13 cellular contexts compared by ENCODE assay signal in genomic region chr11:43557553-43558031, GRCh38.
DNase-seq lines count a peak whose midpoint lies in the region; ATAC-seq and TF ChIP-seq lines count a peak whose summit lies in the region.
"Had no signal": no experiment of that assay in that cellular context is flagged by ENCODE, and none has a peak within 500 bp of the region (broad histone marks: within the 10 kb centered on the region; RNA-seq: fewer than 3 reads in every experiment).

No MANE protein-coding gene starts in this region.

- CTCF ChIA-PET in CD8-positive, alpha-beta T cell (lab: Charles Lee), result interaction anchor here (1.1 kb wide), 2 partner anchors 53 to 294 kb away, joined by 3 read pairs; no protein-coding TSS in a partner anchor

- H3K27me3 Mint-ChIP-seq in chondrocyte (ENCODE audit: low read depth), result peaks cover 77% of the 10 kb centered on the region
- peaks cover 65% of the 10 kb centered on the region for H3K27me3 Mint-ChIP-seq in CD8-positive, alpha-beta T cell (ENCODE audit: low read depth)

- H3K27me3 ChIP-seq in mesendoderm (ENCODE audit: insufficient read depth, low read length, poor library complexity), result peaks cover 8% of the 10 kb centered on the region
- H3K27me3 ChIP-seq in CD8-positive, alpha-beta T cell (ENCODE audit: insufficient read depth, low read length), result peaks cover 21% of the 10 kb centered on the region
- no peaks in the 10 kb centered on the region for H3K27me3 ChIP-seq in WERI-Rb-1 (ENCODE audit: insufficient read depth, low read depth, severe bottlenecking)

- peaks cover 6% of the 10 kb centered on the region for H3K4me1 ChIP-seq in mesendoderm (ENCODE audit: control insufficient read depth, low read depth, low read length)
- H3K4me1 ChIP-seq in CD8-positive, alpha-beta T cell (ENCODE audit: insufficient read depth, low read length), result no peaks in the 10 kb centered on the region

- no peak overlapping the region for H2BK120ac ChIP-seq in mesendoderm (ENCODE audit: low read depth, low read length)

- H3K4ac ChIP-seq in mesendoderm (ENCODE audit: low read depth, low read length), result no peak overlapping the region

- H3K79me1 ChIP-seq in mesendoderm (ENCODE audit: low read length), result no peaks in the 10 kb centered on the region

- H3K4me3 ChIP-seq in mesendoderm (ENCODE audit: low read length), result no peak overlapping the region
- H3K4me3 ChIP-seq in CD8-positive, alpha-beta T cell (ENCODE audit: low read depth, low read length), result no peak overlapping the region
- no peak overlapping the region for H3K4me3 ChIP-seq in WERI-Rb-1 (ENCODE audit: low read depth, low read length)
- H3K4me3 ChIP-seq: lung, spleen had no signal

- H2AK5ac ChIP-seq in mesendoderm (ENCODE audit: low read length), result no peak overlapping the region

- ATAC-seq in HG02642 (IDR thresholded peaks at IDR 0.05; ENCODE audit: poor library complexity, unreplicated experiment), result no peak
- no peak for ATAC-seq in CD8-positive, alpha-beta T cell
- ATAC-seq: activated T-cell treated with anti-CD3 and anti-CD28 coated beads, Interleukin-2, amount 50 U/mL, for 72 hours had no signal

- no peak overlapping the region for H3K23ac ChIP-seq in mesendoderm (ENCODE audit: low read length)

- H3K36me3 ChIP-seq in mesendoderm (ENCODE audit: control insufficient read depth, insufficient read depth, low read length) (no peaks in the 10 kb centered on the region), WERI-Rb-1 (no peaks in the 10 kb centered on the region)
- H3K36me3 ChIP-seq in CD8-positive, alpha-beta T cell (ENCODE audit: insufficient read depth, low read length), result no peaks in the 10 kb centered on the region
- H3K36me3 ChIP-seq: spleen had no signal

- no peak overlapping the region for H3K27ac ChIP-seq in C4-2B
- no peak overlapping the region for H3K27ac ChIP-seq in mesendoderm (ENCODE audit: low read depth, low read length)
- no peak overlapping the region for H3K27ac ChIP-seq in CD8-positive, alpha-beta T cell (ENCODE audit: low read depth, low read length)
- no peak overlapping the region for H3K27ac ChIP-seq in WERI-Rb-1
- H3K27ac ChIP-seq: spleen had no signal

- POLR2A ChIA-PET in CD8-positive, alpha-beta T cell (lab: Charles Lee), result no interaction called here

- H3K27ac Mint-ChIP-seq in chondrocyte (ENCODE audit: unreplicated experiment), result no peak overlapping the region
- no peak overlapping the region for H3K27ac Mint-ChIP-seq in CD8-positive, alpha-beta T cell
- H3K27ac Mint-ChIP-seq: activated T-cell treated with anti-CD3 and anti-CD28 coated beads, Interleukin-2, amount 50 U/mL, for 72 hours had no signal

- intact Hi-C loops in CD8-positive, alpha-beta T cell (cut with DNase I, micrococcal nuclease), result no loop called here

- no peak overlapping the region for H3K4me3 Mint-ChIP-seq in chondrocyte (ENCODE audit: unreplicated experiment)
- H3K4me3 Mint-ChIP-seq in CD8-positive, alpha-beta T cell, result no peak overlapping the region
- H3K4me3 Mint-ChIP-seq: activated T-cell treated with anti-CD3 and anti-CD28 coated beads, Interleukin-2, amount 50 U/mL, for 72 hours had no signal

- H3K36me3 Mint-ChIP-seq in chondrocyte (ENCODE audit: low read depth), result no peaks in the 10 kb centered on the region
- no peaks in the 10 kb centered on the region for H3K36me3 Mint-ChIP-seq in CD8-positive, alpha-beta T cell

- DNase-seq in MV-4-11 (lab: John Stamatoyannopoulos, UW), result peak; percentile 6
- no peak for DNase-seq in chondrocyte (ENCODE audit: low spot score)
- peak; percentile 68 for DNase-seq in mesendoderm
- DNase-seq in CD8-positive, alpha-beta T cell, result no peak
- DNase-seq in NCI-H510A (lab: John Stamatoyannopoulos, UW), result no peak
- no peak for DNase-seq in WERI-Rb-1
- DNase-seq: activated T-cell treated with anti-CD3 and anti-CD28 coated beads, Interleukin-2, amount 50 U/mL, for 72 hours; effector CD4-positive, alpha-beta T cell; NCI-H524; spleen had no signal

- no peaks in the 10 kb centered on the region for H3K9me3 Mint-ChIP-seq in chondrocyte (ENCODE audit: low read depth)
- no peaks in the 10 kb centered on the region for H3K9me3 Mint-ChIP-seq in CD8-positive, alpha-beta T cell
- H3K9me3 Mint-ChIP-seq: activated T-cell treated with anti-CD3 and anti-CD28 coated beads, Interleukin-2, amount 50 U/mL, for 72 hours had no signal

- no peak overlapping the region for H2BK15ac ChIP-seq in mesendoderm (replicated peaks; ENCODE audit: low read depth)

- TF ChIP-seq CTCF in C4-2B (conservative IDR thresholded peaks at IDR 0.05) (peak; percentile 33), chondrocyte (IDR thresholded peaks at IDR 0.05) (peak; percentile 68), WERI-Rb-1 (IDR thresholded peaks at IDR 0.05; ENCODE audit: low read depth, low read length) (no peak)
- no peak for TF ChIP-seq CTCF in CD8-positive, alpha-beta T cell (IDR thresholded peaks at IDR 0.05)

- H3K79me2 ChIP-seq in mesendoderm (ENCODE audit: control insufficient read depth, insufficient read depth, low read length), result no peaks in the 10 kb centered on the region

- no peak overlapping the region for H4K5ac ChIP-seq in mesendoderm (ENCODE audit: low read length)

- H3K18ac ChIP-seq in mesendoderm (ENCODE audit: low read length), result no peak overlapping the region

- H3K4me2 ChIP-seq in mesendoderm (ENCODE audit: low read length), result peak overlapping the region; percentile 28

- no peaks in the 10 kb centered on the region for H3K9me3 ChIP-seq in CD8-positive, alpha-beta T cell (ENCODE audit: low read length)
- H3K9me3 ChIP-seq in WERI-Rb-1 (ENCODE audit: severe bottlenecking), result no peaks in the 10 kb centered on the region
- H3K9me3 ChIP-seq: spleen had no signal

- no peak overlapping the region for H3K56ac ChIP-seq in mesendoderm (ENCODE audit: low read length)

- WGBS in mesendoderm (ENCODE audit: extremely low coverage, insufficient coverage, low lambda C conversion rate), result no CpG with 5 or more reads among the region's 12 CpGs

- no peak overlapping the region for H4K8ac ChIP-seq in mesendoderm (ENCODE audit: low read depth, low read length)

- H2BK5ac ChIP-seq in mesendoderm (ENCODE audit: low read length), result no peak overlapping the region

- H3K4me1 Mint-ChIP-seq in chondrocyte (ENCODE audit: low read depth), result peaks cover 22% of the 10 kb centered on the region
- H3K4me1 Mint-ChIP-seq in CD8-positive, alpha-beta T cell (ENCODE audit: low read depth), result peaks cover 9% of the 10 kb centered on the region

- H3K9ac ChIP-seq in mesendoderm (ENCODE audit: low read length), result no peak overlapping the region

Comparison
In these comparisons a context has a peak if more than half of its experiments do, and no peak if none do; other contexts are left out.
1. CTCF ChIP-seq: peak in C4-2B (single experiment) and chondrocyte (single experiment); none in CD8-positive, alpha-beta T cell (single experiment) and WERI-Rb-1 (single experiment).
2. DNase-seq: peak in MV-4-11 (single experiment) and mesendoderm (single experiment); none in chondrocyte (single experiment), CD8-positive, alpha-beta T cell (0 of 7), NCI-H510A (single experiment) and WERI-Rb-1 (single experiment).